ENCODE assay signal across 15 cellular contexts in the genomic region with DNA sequence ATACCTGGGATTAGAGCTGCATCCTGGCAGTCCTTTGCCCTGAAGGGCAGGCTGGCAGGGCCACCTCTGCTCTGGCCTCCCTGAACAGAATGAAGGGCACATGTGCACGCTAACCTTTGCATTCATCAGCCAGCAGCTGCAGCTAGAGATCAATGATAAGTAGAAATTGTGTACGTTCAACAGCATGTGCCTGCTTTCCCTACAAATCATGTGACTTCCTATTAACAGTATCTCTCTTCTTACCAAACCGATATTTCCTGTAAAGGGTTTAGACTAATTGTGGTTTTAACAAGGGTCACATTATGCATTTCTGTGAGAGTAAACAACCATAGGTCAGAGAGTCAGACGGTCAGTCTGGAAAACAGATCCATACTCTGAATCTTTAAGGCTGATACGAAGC.
DNase-seq lines count a peak whose midpoint lies in the region; ATAC-seq and TF ChIP-seq lines count a peak whose summit lies in the region.
"Had no signal": no experiment of that assay in that cellular context is flagged by ENCODE, and none has a peak within 500 bp of the region (broad histone marks: within the 10 kb centered on the region; RNA-seq: fewer than 3 reads in every experiment).

No MANE protein-coding gene starts in this region.

- ATAC-seq in CD8-positive, alpha-beta T cell: peak; percentile 60
- ATAC-seq in activated naive CD8-positive, alpha-beta T cell treated with anti-CD3 and anti-CD28 coated beads, Interleukin-2, amount 10 ng/mL, durations not matched to agents 7 days and 5 days (ENCODE audit: low read depth): no peak
- ATAC-seq in naive thymus-derived CD4-positive, alpha-beta T cell: peak; percentile 68

- peak overlapping the region; percentile 44 for H3K27ac ChIP-seq in CD8-positive, alpha-beta T cell (ENCODE audit: low read depth, low read length)
- no peak overlapping the region for H3K27ac ChIP-seq in naive thymus-derived CD4-positive, alpha-beta T cell (ENCODE audit: low read depth, low read length)
- H3K27ac ChIP-seq: 22Rv1, prostate gland, SK-N-MC had no signal

- DNase-seq in DMS153 treated with DMSO at 0.1 percent for 48 hours (lab: John Stamatoyannopoulos, UW; ENCODE audit: unreplicated experiment): peak; percentile 18
- DNase-seq in DMS153 (lab: John Stamatoyannopoulos, UW): no peak
- no peak for DNase-seq in CD8-positive, alpha-beta T cell
- DNase-seq in activated naive CD8-positive, alpha-beta T cell treated with anti-CD3 and anti-CD28 coated beads, Interleukin-2, amount 10 ng/mL, durations not matched to agents 7 days and 5 days: no peak
- peak in 1 of 9 donors; percentile 1 for DNase-seq in naive thymus-derived CD4-positive, alpha-beta T cell
- DNase-seq in hepatic stellate cell (ENCODE audit: low spot score): no peak
- DNase-seq in NCI-H146 treated with DMSO at 0.1 percent for 48 hours (lab: John Stamatoyannopoulos, UW; ENCODE audit: unreplicated experiment): no peak
- DNase-seq in posterior vena cava (ENCODE audit: low spot score): no peak
- DNase-seq: aorta, heart left ventricle, NCI-H524, transverse colon had no signal

- CTCF ChIA-PET in CD8-positive, alpha-beta T cell (lab: Charles Lee): no interaction called here
- CTCF ChIA-PET in naive thymus-derived CD4-positive, alpha-beta T cell (lab: Charles Lee): no interaction called here

- H3K27me3 Mint-ChIP-seq in CD8-positive, alpha-beta T cell (ENCODE audit: low read depth): peaks cover 4% of the 10 kb centered on the region
- peaks cover 2% of the 10 kb centered on the region for H3K27me3 Mint-ChIP-seq in activated naive CD8-positive, alpha-beta T cell treated with anti-CD3 and anti-CD28 coated beads, Interleukin-2, amount 10 ng/mL, durations not matched to agents 7 days and 5 days
- peaks cover 0 to 7% (median 3%) of the 10 kb centered on the region in 5 donors for H3K27me3 Mint-ChIP-seq in naive thymus-derived CD4-positive, alpha-beta T cell

- peaks cover 26% of the 10 kb centered on the region for H3K4me1 Mint-ChIP-seq in CD8-positive, alpha-beta T cell (ENCODE audit: low read depth)
- H3K4me1 Mint-ChIP-seq in activated naive CD8-positive, alpha-beta T cell treated with anti-CD3 and anti-CD28 coated beads, Interleukin-2, amount 10 ng/mL, durations not matched to agents 7 days and 5 days: peaks cover 13% of the 10 kb centered on the region
- H3K4me1 Mint-ChIP-seq in naive thymus-derived CD4-positive, alpha-beta T cell: peaks cover 13 to 28% (median 25%) of the 10 kb centered on the region in 7 donors

- peak overlapping the region; percentile 58 for H3K4me3 Mint-ChIP-seq in CD8-positive, alpha-beta T cell
- H3K4me3 Mint-ChIP-seq in activated naive CD8-positive, alpha-beta T cell treated with anti-CD3 and anti-CD28 coated beads, Interleukin-2, amount 10 ng/mL, durations not matched to agents 7 days and 5 days: peak overlapping the region; percentile 16
- H3K4me3 Mint-ChIP-seq in naive thymus-derived CD4-positive, alpha-beta T cell: peak overlapping the region; percentile 25 to 81 (median 72)

- POLR2A ChIA-PET in CD8-positive, alpha-beta T cell (lab: Charles Lee): interaction anchor here (0.9 to 1.0 kb wide), 2 partner anchors 219 kb away, joined by 3 to 4 read pairs; partner anchors contain the start of gene MAF
- POLR2A ChIA-PET in activated naive CD8-positive, alpha-beta T cell treated with anti-CD3 and anti-CD28 coated beads, Interleukin-2, amount 10 ng/mL, durations not matched to agents 7 days and 5 days (lab: Charles Lee): no interaction called here
- POLR2A ChIA-PET in naive thymus-derived CD4-positive, alpha-beta T cell (lab: Charles Lee): no interaction called here

- intact Hi-C loops in CD8-positive, alpha-beta T cell (cut with DNase I, micrococcal nuclease): loop anchor here (5.0 to 10.0 kb wide), 2 partner anchors 106 to 221 kb away; partner anchors contain the start of gene MAF (in 1 of the 2)
- intact Hi-C loops in naive thymus-derived CD4-positive, alpha-beta T cell (cut with micrococcal nuclease): loop anchor here in 1 of 2 donors (10.0 kb wide), 1 partner anchor 106 kb away; no protein-coding TSS in a partner anchor
- intact Hi-C loops in posterior vena cava (cut with DNase I): no loop called here

- peaks cover 16% of the 10 kb centered on the region for H3K4me1 ChIP-seq in CD8-positive, alpha-beta T cell (ENCODE audit: insufficient read depth, low read length)
- peaks cover 14 to 31% of the 10 kb centered on the region in 2 donors for H3K4me1 ChIP-seq in naive thymus-derived CD4-positive, alpha-beta T cell (ENCODE audit: control insufficient read depth in 2 of 2, insufficient read depth in 2 of 2, low read length in 2 of 2)
- H3K4me1 ChIP-seq: prostate gland had no signal

- peak overlapping the region; percentile 18 for H3K4me3 ChIP-seq in CD8-positive, alpha-beta T cell (ENCODE audit: low read depth, low read length)
- peak overlapping the region; percentile 27 for H3K4me3 ChIP-seq in naive thymus-derived CD4-positive, alpha-beta T cell (ENCODE audit: low read length)
- H3K4me3 ChIP-seq: prostate gland, SK-N-MC, transverse colon had no signal

- H3K36me3 Mint-ChIP-seq in CD8-positive, alpha-beta T cell: no peaks in the 10 kb centered on the region
- no peaks in the 10 kb centered on the region for H3K36me3 Mint-ChIP-seq in activated naive CD8-positive, alpha-beta T cell treated with anti-CD3 and anti-CD28 coated beads, Interleukin-2, amount 10 ng/mL, durations not matched to agents 7 days and 5 days
- H3K36me3 Mint-ChIP-seq in naive thymus-derived CD4-positive, alpha-beta T cell: peaks cover 0 to 7% (median 0%) of the 10 kb centered on the region in 5 donors

- no peak for TF ChIP-seq CTCF in CD8-positive, alpha-beta T cell (IDR thresholded peaks at IDR 0.05)

- peak overlapping the region; percentile 87 for H3K27ac Mint-ChIP-seq in CD8-positive, alpha-beta T cell
- no peak overlapping the region for H3K27ac Mint-ChIP-seq in activated naive CD8-positive, alpha-beta T cell treated with anti-CD3 and anti-CD28 coated beads, Interleukin-2, amount 10 ng/mL, durations not matched to agents 7 days and 5 days
- peak overlapping the region in 7 of 9 donors; percentile 10 to 77 (median 20) for H3K27ac Mint-ChIP-seq in naive thymus-derived CD4-positive, alpha-beta T cell

- no peaks in the 10 kb centered on the region for H3K27me3 ChIP-seq in CD8-positive, alpha-beta T cell (ENCODE audit: insufficient read depth, low read length)
- H3K27me3 ChIP-seq in naive thymus-derived CD4-positive, alpha-beta T cell (ENCODE audit: control insufficient read depth in 2 of 2, insufficient read depth in 2 of 2, low read length in 2 of 2): no peaks in the 10 kb centered on the region
- H3K27me3 ChIP-seq: heart left ventricle, transverse colon had no signal

- no peaks in the 10 kb centered on the region for H3K9me3 ChIP-seq in CD8-positive, alpha-beta T cell (ENCODE audit: low read length)
- H3K9me3 ChIP-seq in naive thymus-derived CD4-positive, alpha-beta T cell (ENCODE audit: control insufficient read depth in 2 of 3, low read length in 3 of 3): no peaks in the 10 kb centered on the region
- H3K9me3 ChIP-seq: prostate gland had no signal

- no peaks in the 10 kb centered on the region for H3K9me3 Mint-ChIP-seq in CD8-positive, alpha-beta T cell
- peaks cover 3% of the 10 kb centered on the region for H3K9me3 Mint-ChIP-seq in activated naive CD8-positive, alpha-beta T cell treated with anti-CD3 and anti-CD28 coated beads, Interleukin-2, amount 10 ng/mL, durations not matched to agents 7 days and 5 days
- peaks cover 0 to 17% (median 0%) of the 10 kb centered on the region in 11 donors for H3K9me3 Mint-ChIP-seq in naive thymus-derived CD4-positive, alpha-beta T cell

- H3K36me3 ChIP-seq in CD8-positive, alpha-beta T cell (ENCODE audit: insufficient read depth, low read length): no peaks in the 10 kb centered on the region
- no peaks in the 10 kb centered on the region for H3K36me3 ChIP-seq in naive thymus-derived CD4-positive, alpha-beta T cell (ENCODE audit: control insufficient read depth in 2 of 3, insufficient read depth in 3 of 3, low read length in 3 of 3)
- H3K36me3 ChIP-seq: heart left ventricle, prostate gland, transverse colon had no signal

Comparison
In these comparisons a context has a peak if more than half of its experiments do, and no peak if none do; other contexts are left out.
1. H3K4me3 Mint-ChIP-seq: peak in every context shown above with its lines; median percentile 72 in naive thymus-derived CD4-positive, alpha-beta T cell; 58 in CD8-positive, alpha-beta T cell; 16 in activated naive CD8-positive, alpha-beta T cell treated with anti-CD3 and anti-CD28 coated beads, Interleukin-2, amount 10 ng/mL, durations not matched to agents 7 days and 5 days.
2. intact Hi-C loops: an anchor here in CD8-positive, alpha-beta T cell (5.0 to 10.0 kb wide); none called in posterior vena cava.